In genomic region chr17:31318298-31319190, GRCh38 we compare ENCODE assay signal across 7 cellular contexts. TPM values are rescaled to one million over a fixed set of nuclear protein-coding genes. Genes with fewer than 3 reads are reported as not detected.
A peak's percentile ranks its signal among the peaks of the same experiment; 100 is the strongest.
DNase-seq lines count a peak whose midpoint lies in the region; ATAC-seq and TF ChIP-seq lines count a peak whose summit lies in the region.

No MANE protein-coding gene starts in this region.

- H3K4me2 ChIP-seq in SK-N-SH, result no peak overlapping the region

- intact Hi-C loops in sigmoid colon (cut with DNase I), result no loop called here

- H3K27me3 ChIP-seq in sigmoid colon (no peaks in the 10 kb centered on the region), SK-N-SH (ENCODE audit: insufficient read depth) (no peaks in the 10 kb centered on the region)

- peaks cover 35% of the 10 kb centered on the region for H3F3A ChIP-seq in SK-N-SH (replicated peaks; ENCODE audit: insufficient read depth)

- no peak for TF ChIP-seq POLR2A in sigmoid colon (IDR thresholded peaks at IDR 0.05)

- H3K4me1 ChIP-seq in sigmoid colon, result peaks cover 0 to 10% (median 0%) of the 10 kb centered on the region in 4 donors
- H3K4me1 ChIP-seq in SK-N-SH (ENCODE audit: control insufficient read depth in 1 of 2, insufficient read depth in 2 of 2, low read depth in 1 of 2, low read length in 1 of 2), result peaks cover 5 to 8% of the 10 kb centered on the region in 2 experiments

- no peak overlapping the region for H3K4me3 ChIP-seq in fibroblast of the aortic adventitia (ENCODE audit: low read depth, low read length)
- H3K4me3 ChIP-seq in sigmoid colon, result peak overlapping the region in 3 of 4 donors; percentile 0 to 12 (median 4)
- no peak overlapping the region for H3K4me3 ChIP-seq in SK-N-SH (ENCODE audit: low read depth in 2 of 2, low read length in 1 of 2)

- peak; percentile 31 for ATAC-seq in GM21423 (IDR thresholded peaks at IDR 0.05; ENCODE audit: unreplicated experiment)

- DNase-seq in NCI-H446 (lab: John Stamatoyannopoulos, UW) (peak; percentile 1 to 43), activated T-helper 1 cell treated with Interleukin-2 at 50 U/mL for 16 hours (ENCODE audit: low read depth) (peak; percentile 35), fibroblast of the aortic adventitia (ENCODE audit: low read depth) (peak; percentile 95), sigmoid colon (peak; percentile 76), SK-N-SH (no peak), GOT3 (lab: John Stamatoyannopoulos, UW) (no peak)

- H3K36me3 ChIP-seq in sigmoid colon (no peaks in the 10 kb centered on the region), SK-N-SH (replicated peaks in 1 of 2; ENCODE audit: control insufficient read depth in 1 of 2, insufficient read depth in 2 of 2, low read length in 1 of 2) (peaks cover 8% of the 10 kb centered on the region in 2 experiments)

- no peak for TF ChIP-seq EP300 in sigmoid colon (IDR thresholded peaks at IDR 0.05)
- TF ChIP-seq EP300 in SK-N-SH (IDR thresholded peaks at IDR 0.05; ENCODE audit: borderline replicate concordance in 1 of 2, low read depth in 1 of 2, low read length in 1 of 2), result no peak

- TF ChIP-seq CTCF in fibroblast of the aortic adventitia (IDR thresholded peaks at IDR 0.05; ENCODE audit: insufficient read depth, low read length) (no peak), sigmoid colon (IDR thresholded peaks at IDR 0.05) (no peak), SK-N-SH (IDR thresholded peaks at IDR 0.05) (no peak)

- no peaks in the 10 kb centered on the region for H3K9me2 ChIP-seq in SK-N-SH

- WGBS in sigmoid colon, 2 donors, result 42 to 79% methylated on average over 11 of the region's 11 CpGs
- 94% methylated on average over 11 of the region's 11 CpGs for WGBS in SK-N-SH (ENCODE audit: low lambda C conversion rate)

- H3K9me3 ChIP-seq in sigmoid colon (no peaks in the 10 kb centered on the region), SK-N-SH (no peaks in the 10 kb centered on the region; the same call in 1 of the 2 replicates)

- no peaks in the 10 kb centered on the region for H4K20me1 ChIP-seq in SK-N-SH (ENCODE audit: insufficient read depth)

- POLR2A ChIA-PET in SK-N-SH (lab: Yijun Ruan, JAX), result no interaction called here

- CTCF ChIA-PET in SK-N-SH (lab: Yijun Ruan, JAX), result interaction anchor here (1.0 to 1.9 kb wide), 3 partner anchors 13 to 71 kb away, joined by 3 to 5 read pairs (median 3); no protein-coding TSS in a partner anchor

- peaks cover 11% of the 10 kb centered on the region; the same call in 1 of the 2 replicates for H3K79me2 ChIP-seq in SK-N-SH (ENCODE audit: insufficient read depth)

- no peak for TF ChIP-seq RAD21 in SK-N-SH (IDR thresholded peaks at IDR 0.05; ENCODE audit: low read length)

- H3K9ac ChIP-seq in SK-N-SH, result no peak overlapping the region

- peak overlapping the region; percentile 48 to 51 (median 50) for H3K27ac ChIP-seq in sigmoid colon
- H3K27ac ChIP-seq in SK-N-SH (ENCODE audit: low read depth in 2 of 2, low read length in 1 of 2), result no peak overlapping the region

- H2AFZ ChIP-seq in SK-N-SH (ENCODE audit: low read depth), result no peak overlapping the region

TF ChIP-seq in SK-N-SH, 30 proteins besides CTCF, POLR2A, EP300 and RAD21:
- TF ChIP-seq GABPA (IDR thresholded peaks at IDR 0.05; ENCODE audit: low read depth) (no peak), PBX3 (IDR thresholded peaks at IDR 0.05) (no peak), POLR2AphosphoS5 (IDR thresholded peaks at IDR 0.05; ENCODE audit: low read depth, low read length) (no peak), TAF1 (IDR thresholded peaks at IDR 0.05; ENCODE audit: borderline replicate concordance, low read depth, low read length) (no peak), SIN3A (IDR thresholded peaks at IDR 0.05; ENCODE audit: borderline replicate concordance, low read depth, low read length) (no peak), NFIC (IDR thresholded peaks at IDR 0.05; ENCODE audit: borderline replicate concordance) (no peak), MEF2A (IDR thresholded peaks at IDR 0.05; ENCODE audit: borderline replicate concordance, low read depth) (no peak), FOXJ3 (CRISPR knock-in tag; IDR thresholded peaks at IDR 0.05) (no peak), MAX (IDR thresholded peaks at IDR 0.05; ENCODE audit: low read depth) (no peak), JUND (IDR thresholded peaks at IDR 0.05) (no peak)
TF ChIP-seq in SK-N-SH: peak in this region for 0.

RNA-seq across cellular contexts. Expression of gene EVI2A, which starts 2.9 kb away (rescaled TPM):
- total RNA-seq in fibroblast of the aortic adventitia (ENCODE audit: low replicate concordance) (9.9 and 11.0 TPM in 2 replicates), sigmoid colon (1 to 10 TPM; 6.9 to 9.3 (median 7.6) TPM)
- polyA plus RNA-seq in sigmoid colon (10 to 100 TPM in 2 of 3 donors, 1 to 10 TPM in 1; 9.0 to 23.0 (median 10.2) TPM), SK-N-SH (2012; rRNA removed) (1.3 and 1.9 TPM in 2 replicates)
- 2.6 and 3.2 TPM in 2 replicates for polyA plus RNA-seq in SK-N-SH (2012; cell fraction: cytosol; rRNA removed)
- polyA plus RNA-seq in SK-N-SH (2012; cell fraction: nucleus; rRNA removed), result 0.32 and 0.76 TPM in 2 replicates

RNA-seq across cellular contexts. Expression of gene EVI2B, which starts 4.7 kb away (rescaled TPM):
- total RNA-seq in fibroblast of the aortic adventitia (ENCODE audit: low replicate concordance), result 0.54 and 1.1 TPM in 2 replicates
- total RNA-seq in sigmoid colon, result 10 to 100 TPM in 2 of 4 donors, 1 to 10 TPM in 2; 6.9 to 17.5 (median 12.9) TPM
- polyA plus RNA-seq in sigmoid colon, result 10 to 100 TPM; 10.8 to 30.8 (median 15.5) TPM
- 0.64 and 0.78 TPM in 2 replicates for polyA plus RNA-seq in SK-N-SH (2012; rRNA removed)
- 0.94 and 1.1 TPM in 2 replicates for polyA plus RNA-seq in SK-N-SH (2012; cell fraction: cytosol; rRNA removed)
- 0.04 and 0.27 TPM in 2 replicates for polyA plus RNA-seq in SK-N-SH (2012; cell fraction: nucleus; rRNA removed)

RNA-seq across cellular contexts. Expression of gene OMG, which starts 21.5 kb away (rescaled TPM):
- 0.63 and 3.9 TPM in 2 replicates for total RNA-seq in fibroblast of the aortic adventitia (ENCODE audit: low replicate concordance)
- 1 to 10 TPM in 1 of 4 donors, under 1 TPM in 1, not detected in 2; 0.71 to 3.0 TPM for total RNA-seq in sigmoid colon
- polyA plus RNA-seq in sigmoid colon, result 1 to 10 TPM in 1 of 3 donors, under 1 TPM in 1, not detected in 1; 0.64 to 5.4 TPM
- 0.61 and 0.99 TPM in 2 replicates for polyA plus RNA-seq in SK-N-SH (2012; rRNA removed)
- 1.1 and 1.5 TPM in 2 replicates for polyA plus RNA-seq in SK-N-SH (2012; cell fraction: cytosol; rRNA removed)
- polyA plus RNA-seq in SK-N-SH (2012; cell fraction: nucleus; rRNA removed), result 0.38 TPM in 1 of 2 replicates, not detected in the other

Comparison
In these comparisons a context has a peak if more than half of its experiments do, and no peak if none do; other contexts are left out.
1. DNase-seq: peak in NCI-H446 (2 of 2), activated T-helper 1 cell treated with Interleukin-2 at 50 U/mL for 16 hours (single experiment), fibroblast of the aortic adventitia (single experiment) and sigmoid colon (single experiment); none in SK-N-SH (single experiment) and GOT3 (single experiment).
2. H3K4me3 ChIP-seq: peak in sigmoid colon (3 of 4); none in fibroblast of the aortic adventitia (single experiment) and SK-N-SH (0 of 2).
3. H3K27ac ChIP-seq: peak in sigmoid colon (4 of 4); none in SK-N-SH (0 of 2).